In the genomic region with DNA sequence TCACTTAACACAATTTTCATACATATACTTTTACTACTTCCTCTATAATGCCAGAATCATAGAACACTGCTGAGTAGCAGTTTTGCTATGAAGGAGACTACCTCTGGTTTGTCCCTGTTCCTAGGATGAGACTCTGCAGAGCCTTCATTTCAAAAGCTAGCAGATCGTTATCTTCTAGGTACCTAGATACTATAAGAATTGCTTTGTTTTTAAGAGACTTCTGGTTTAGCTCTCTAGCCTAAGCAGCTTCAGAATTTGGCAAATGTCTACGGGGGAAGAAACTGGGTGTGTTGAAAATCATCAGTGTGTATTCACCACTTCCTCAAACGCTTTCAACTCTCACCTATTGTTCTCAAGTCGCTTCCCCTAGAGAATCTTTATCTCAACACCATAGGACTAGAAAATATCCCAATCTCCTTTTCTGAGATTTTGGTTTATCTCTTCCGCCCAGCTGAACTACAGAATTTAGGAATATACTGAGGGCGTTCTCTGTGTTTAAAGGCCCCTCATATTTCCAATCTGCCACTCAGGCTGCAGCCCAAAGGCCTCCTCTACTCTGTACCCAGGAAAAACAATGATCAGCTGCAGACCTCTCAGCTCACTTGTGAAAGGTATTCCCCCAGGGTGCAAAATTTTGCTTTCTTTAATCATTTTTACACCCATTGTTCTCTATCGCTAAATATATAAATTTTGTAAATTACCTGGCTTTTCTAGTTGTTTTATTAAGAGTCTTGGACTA, we compare ENCODE assay signal across 8 cellular contexts. TPM values are rescaled to one million over a fixed set of nuclear protein-coding genes. Genes with fewer than 3 reads are reported as not detected.
DNase-seq lines count a peak whose midpoint lies in the region; ATAC-seq and TF ChIP-seq lines count a peak whose summit lies in the region.

No MANE protein-coding gene starts in this region.

- H3K27ac ChIP-seq in right atrium auricular region: no peak overlapping the region
- H3K27ac ChIP-seq in transverse colon: peak overlapping the region in 2 of 4 donors; percentile 0 to 20

- peaks cover 0 to 6% of the 10 kb centered on the region in 2 donors for H3K9me3 ChIP-seq in right atrium auricular region
- H3K9me3 ChIP-seq in transverse colon: peaks cover 0 to 6% of the 10 kb centered on the region in 2 donors

- H3K4me1 Mint-ChIP-seq in activated B cell treated with CpG ODN at 0.5 μM for 24 hours: peaks cover 25% of the 10 kb centered on the region
- H3K4me1 Mint-ChIP-seq in stimulated activated naive CD8-positive, alpha-beta T cell treated with anti-CD3 and anti-CD28 coated beads, Interleukin-15, amount 100 ng/mL, for 72 hours: peaks cover 73% of the 10 kb centered on the region

- TF ChIP-seq POLR2A in transverse colon (IDR thresholded peaks at IDR 0.05): no peak

- 65 to 80% methylated on average over 7 of the region's 7 CpGs for WGBS in transverse colon (ENCODE audit: low coverage in 1 of 2), 2 donors

- no peak for TF ChIP-seq CTCF in right atrium auricular region (IDR thresholded peaks at IDR 0.05)
- no peak for TF ChIP-seq CTCF in activated B cell treated with CpG ODN at 0.5 μM for 24 hours (IDR thresholded peaks at IDR 0.05)
- no peak for TF ChIP-seq CTCF in transverse colon (IDR thresholded peaks at IDR 0.05)

- H3K36me3 Mint-ChIP-seq in activated B cell treated with CpG ODN at 0.5 μM for 24 hours (ENCODE audit: low read depth): peaks cover 45% of the 10 kb centered on the region

- no peaks in the 10 kb centered on the region for H3K36me3 ChIP-seq in right atrium auricular region
- no peaks in the 10 kb centered on the region for H3K36me3 ChIP-seq in transverse colon

- POLR2A ChIA-PET in activated B cell treated with CpG ODN at 0.5 μM for 24 hours (lab: Charles Lee): interaction anchor here (2.1 kb wide), 1 partner anchor 29 kb away, joined by 13 read pairs; a partner anchor contains a TSS

- CTCF ChIA-PET in activated B cell treated with CpG ODN at 0.5 μM for 24 hours (lab: Charles Lee): no interaction called here

- H3K27me3 ChIP-seq in right atrium auricular region (no peaks in the 10 kb centered on the region), transverse colon (no peaks in the 10 kb centered on the region)

- DNase-seq in Right ventricle myocardium superior (no peak), right atrium auricular region (ENCODE audit: low spot score) (no peak), activated B cell treated with CpG ODN at 0.5 μM for 24 hours (no peak), transverse colon (no peak), kidney tubule cell (ENCODE audit: low spot score) (no peak)
- DNase-seq in stimulated activated naive CD8-positive, alpha-beta T cell treated with anti-CD3 and anti-CD28 coated beads, Interleukin-15, amount 100 ng/mL, for 72 hours: no peak
- DNase-seq in activated CD8-positive, alpha-beta memory T cell treated with anti-CD3 and anti-CD28 coated beads, Interleukin-2, amount 50 U/mL, for 48 hours: no peak

- H3K4me1 ChIP-seq in right atrium auricular region: peaks cover 0 to 17% of the 10 kb centered on the region in 2 donors
- peaks cover 0 to 38% (median 16%) of the 10 kb centered on the region in 4 donors for H3K4me1 ChIP-seq in transverse colon

- peak overlapping the region; percentile 42 for H3K27ac Mint-ChIP-seq in activated B cell treated with CpG ODN at 0.5 μM for 24 hours
- peak overlapping the region; percentile 66 to 88 for H3K27ac Mint-ChIP-seq in stimulated activated naive CD8-positive, alpha-beta T cell treated with anti-CD3 and anti-CD28 coated beads, Interleukin-15, amount 100 ng/mL, for 72 hours

- peak; percentile 49 for ATAC-seq in Right ventricle myocardium superior (ENCODE audit: poor library complexity)
- peak; percentile 85 for ATAC-seq in HG03135 (IDR thresholded peaks at IDR 0.05; ENCODE audit: unreplicated experiment)
- ATAC-seq in activated B cell treated with CpG ODN at 0.5 μM for 24 hours (ENCODE audit: low read depth): peak; percentile 91
- peak; percentile 79 for ATAC-seq in stimulated activated naive CD8-positive, alpha-beta T cell treated with anti-CD3 and anti-CD28 coated beads, Interleukin-15, amount 100 ng/mL, for 72 hours

- H3K4me3 ChIP-seq in right atrium auricular region (no peak overlapping the region), transverse colon (no peak overlapping the region)

- intact Hi-C loops in Right ventricle myocardium superior (cut with DNase I): no loop called here
- intact Hi-C loops in activated B cell treated with CpG ODN at 0.5 μM for 24 hours (cut with micrococcal nuclease): loop anchor here (1.0 kb wide), 1 partner anchor 29 kb away; a partner anchor contains a TSS
- intact Hi-C loops in transverse colon (cut with DNase I; ENCODE audit: low total_unique reads): no loop called here

- H3K9me3 Mint-ChIP-seq in activated B cell treated with CpG ODN at 0.5 μM for 24 hours: peaks cover 28% of the 10 kb centered on the region
- H3K9me3 Mint-ChIP-seq in stimulated activated naive CD8-positive, alpha-beta T cell treated with anti-CD3 and anti-CD28 coated beads, Interleukin-15, amount 100 ng/mL, for 72 hours: peaks cover 28 to 32% of the 10 kb centered on the region in 2 donors

- in situ Hi-C loops in transverse colon (cut with MboI; ENCODE audit: low pct_ligation_motif_present in 1 of 4, low pct_unique_long_range_greater_than_20kb in 1 of 4, low sequenced_read_pairs in 3 of 4): no loop called here

- TF ChIP-seq EP300 in transverse colon (IDR thresholded peaks at IDR 0.05; ENCODE audit: low read depth): no peak

- H3K27me3 Mint-ChIP-seq in activated B cell treated with CpG ODN at 0.5 μM for 24 hours: peaks cover 23% of the 10 kb centered on the region
- no peaks in the 10 kb centered on the region for H3K27me3 Mint-ChIP-seq in stimulated activated naive CD8-positive, alpha-beta T cell treated with anti-CD3 and anti-CD28 coated beads, Interleukin-15, amount 100 ng/mL, for 72 hours

- peak overlapping the region; percentile 17 for H3K4me3 Mint-ChIP-seq in activated B cell treated with CpG ODN at 0.5 μM for 24 hours
- peak overlapping the region; percentile 61 to 68 for H3K4me3 Mint-ChIP-seq in stimulated activated naive CD8-positive, alpha-beta T cell treated with anti-CD3 and anti-CD28 coated beads, Interleukin-15, amount 100 ng/mL, for 72 hours

RNA-seq across cellular contexts. Expression of a gene that starts 28.7 kb away (rescaled TPM):
- total RNA-seq in Right ventricle myocardium superior (68.1 TPM), right atrium auricular region (10 to 100 TPM; 54.8 to 81.1 TPM), activated B cell treated with CpG ODN at 0.5 μM for 24 hours (97.3 and 99.0 TPM in 2 replicates), transverse colon (10 to 100 TPM; 17.9 to 68.8 (median 43.9) TPM)
